16 cellular contexts compared by ENCODE assay signal in the genomic region with DNA sequence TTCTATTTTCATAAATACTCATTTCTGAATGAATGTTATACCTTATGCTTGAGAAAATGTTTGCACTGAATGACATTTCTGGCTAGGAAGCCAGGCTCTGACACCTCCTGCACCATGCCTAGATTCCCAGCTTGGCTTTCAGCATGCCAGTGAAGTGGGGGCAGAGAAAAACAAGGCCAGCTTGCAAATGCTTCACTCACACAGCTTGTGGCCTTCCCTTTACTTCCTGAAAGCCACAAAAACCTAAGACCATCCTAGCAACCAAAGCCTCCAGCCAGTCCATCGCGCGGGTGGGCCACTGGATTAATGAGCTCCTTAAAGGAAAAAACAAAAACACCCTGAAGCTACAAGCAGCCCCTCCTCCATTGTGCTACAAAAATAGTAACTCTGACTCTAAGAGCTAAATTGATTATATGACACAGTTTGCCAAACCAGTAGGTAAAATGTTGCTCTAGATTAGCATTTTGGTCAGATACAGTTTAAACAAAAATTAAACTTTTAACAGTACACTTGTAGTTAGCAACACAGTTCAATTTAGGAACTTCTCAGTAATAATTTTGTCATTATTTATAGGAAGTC.
DNase-seq lines count a peak whose midpoint lies in the region; ATAC-seq and TF ChIP-seq lines count a peak whose summit lies in the region.
"Had no signal": no experiment of that assay in that cellular context is flagged by ENCODE, and none has a peak within 500 bp of the region (broad histone marks: within the 10 kb centered on the region; RNA-seq: fewer than 3 reads in every experiment).

No MANE protein-coding gene starts in this region.

- H2BK15ac ChIP-seq in H9 (ENCODE audit: low read depth, low read length) = no peak overlapping the region

- no peak overlapping the region for H2BK120ac ChIP-seq in H9 (ENCODE audit: low read depth, low read length, poor library complexity, severe bottlenecking)

- H3K27me3 ChIP-seq in H9 (ENCODE audit: insufficient read depth, low read length) (no peaks in the 10 kb centered on the region), osteoblast (ENCODE audit: insufficient read depth, low read length) (no peaks in the 10 kb centered on the region)

- H3K4ac ChIP-seq in H9 (ENCODE audit: low read depth, low read length) = no peak overlapping the region

- H3K56ac ChIP-seq in H9 (ENCODE audit: insufficient read length, low read depth, low read length) = no peak overlapping the region

- no peaks in the 10 kb centered on the region for H3K23me2 ChIP-seq in H9 (ENCODE audit: insufficient read length, low read depth, low read length, poor library complexity, severe bottlenecking)

- H3K23ac ChIP-seq in H9 (ENCODE audit: insufficient read length, low read depth, low read length) = no peak overlapping the region

- H3K4me1 Mint-ChIP-seq in H9 (peaks cover 52 to 62% of the 10 kb centered on the region in 2 experiments), brain (peaks cover 46% of the 10 kb centered on the region)

- H3K36me3 ChIP-seq in osteoblast (ENCODE audit: insufficient read depth, low read length) = no peaks in the 10 kb centered on the region

- H3K4me2 ChIP-seq in H9 (ENCODE audit: insufficient read depth, insufficient read length, low read length) (no peak overlapping the region), osteoblast (ENCODE audit: insufficient read depth, low read length) (no peak overlapping the region)

- H3K27ac ChIP-seq in H9 (ENCODE audit: insufficient read length, low read depth, low read length) (peak overlapping the region; percentile 9), osteoblast (ENCODE audit: low read depth, low read length) (no peak overlapping the region)

- intact Hi-C loops in sciatic nerve (cut with DNase I) = no loop called here

- no peak overlapping the region for H3K9ac ChIP-seq in H9 (ENCODE audit: extremely low read depth, insufficient read length, low read length)

- H3K9me3 Mint-ChIP-seq in H9 = no peaks in the 10 kb centered on the region; a peak in 1 of 5 replicates
- no peaks in the 10 kb centered on the region for H3K9me3 Mint-ChIP-seq in brain
- H3K9me3 Mint-ChIP-seq: activated CD4-positive, alpha-beta T cell treated with anti-CD3 and anti-CD28 coated beads, Interleukin-2, amount 10 ng/mL, durations not matched to agents 7 days and 5 days; activated T-cell treated with anti-CD3 and anti-CD28 coated beads, Interleukin-2, amount 50 U/mL, for 72 hours; type B pancreatic cell had no signal

- peaks cover 4% of the 10 kb centered on the region; the same call in 1 of the 2 replicates for H3K4me1 ChIP-seq in H9 (ENCODE audit: insufficient read depth, low read length)
- peaks cover 11% of the 10 kb centered on the region for H3K4me1 ChIP-seq in osteoblast (ENCODE audit: insufficient read depth, low read length)

- no peak overlapping the region for H4K91ac ChIP-seq in H9 (ENCODE audit: insufficient read length, low read depth, low read length)

- no peak overlapping the region for H3K14ac ChIP-seq in H9 (ENCODE audit: insufficient read depth, low read length)

- H2BK5ac ChIP-seq in H9 (ENCODE audit: insufficient read length, low read length) = no peak overlapping the region

- H3K27ac Mint-ChIP-seq in H9 = peak overlapping the region; percentile 86 to 97 (median 91); a peak in 6 of 7 replicates
- peak overlapping the region in 3 of 5 experiments; percentile 75 to 89 (median 76) for H3K27ac Mint-ChIP-seq in brain
- H3K27ac Mint-ChIP-seq: activated CD4-positive, alpha-beta T cell treated with anti-CD3 and anti-CD28 coated beads, Interleukin-2, amount 10 ng/mL, durations not matched to agents 7 days and 5 days; activated T-cell treated with anti-CD3 and anti-CD28 coated beads, Interleukin-2, amount 50 U/mL, for 72 hours; type B pancreatic cell had no signal

- H2BK12ac ChIP-seq in H9 (ENCODE audit: insufficient read length, low read depth, low read length) = no peak overlapping the region

- no peak overlapping the region for H2AK5ac ChIP-seq in H9 (ENCODE audit: insufficient read length, low read length)

- H3K27me3 Mint-ChIP-seq in H9 (ENCODE audit: low read depth) = no peaks in the 10 kb centered on the region
- no peaks in the 10 kb centered on the region for H3K27me3 Mint-ChIP-seq in brain
- H3K27me3 Mint-ChIP-seq: type B pancreatic cell had no signal

- H2AFZ ChIP-seq in H9 (ENCODE audit: low read length) (no peak overlapping the region), osteoblast (ENCODE audit: low read length) (no peak overlapping the region)

- H4K20me1 ChIP-seq in H9 (ENCODE audit: control insufficient read depth, insufficient read depth, insufficient read length) (no peaks in the 10 kb centered on the region), osteoblast (ENCODE audit: insufficient read depth, low read length) (no peaks in the 10 kb centered on the region)

- H4K5ac ChIP-seq in H9 (ENCODE audit: insufficient read length, low read depth, low read length) = no peak overlapping the region

- ATAC-seq in HG03159 (IDR thresholded peaks at IDR 0.05; ENCODE audit: unreplicated experiment) (no peak), sciatic nerve (no peak)
- ATAC-seq: activated T-cell treated with anti-CD3 and anti-CD28 coated beads, Interleukin-2, amount 50 U/mL, for 72 hours; Panc1 had no signal

- peaks cover 7% of the 10 kb centered on the region; the same call in 1 of the 2 replicates for H3K79me2 ChIP-seq in H9 (ENCODE audit: insufficient read depth, low read length)
- no peaks in the 10 kb centered on the region for H3K79me2 ChIP-seq in osteoblast (ENCODE audit: insufficient read depth, low read length)

- H3K4me3 Mint-ChIP-seq in H9 (peak overlapping the region in 1 of 2 experiments; percentile 49; a peak in 2 of 5 replicates), brain (peak overlapping the region in 1 of 5 experiments; percentile 18)
- H3K4me3 Mint-ChIP-seq: activated CD4-positive, alpha-beta T cell treated with anti-CD3 and anti-CD28 coated beads, Interleukin-2, amount 10 ng/mL, durations not matched to agents 7 days and 5 days; activated T-cell treated with anti-CD3 and anti-CD28 coated beads, Interleukin-2, amount 50 U/mL, for 72 hours; type B pancreatic cell had no signal

- H3K18ac ChIP-seq in H9 (ENCODE audit: insufficient read length, low read depth, low read length) = no peak overlapping the region

- H4K8ac ChIP-seq in H9 (replicated peaks; ENCODE audit: insufficient read length, low read depth, low read length) = no peak overlapping the region

- no CpG with 5 or more reads among the region's 3 CpGs for WGBS in H9 (ENCODE audit: extremely low coverage, insufficient read length, low lambda C conversion rate)

- H3K36me3 Mint-ChIP-seq in H9 (ENCODE audit: insufficient read depth in 1 of 3, low read depth in 3 of 3) (no peaks in the 10 kb centered on the region; a peak in 1 of 7 replicates), brain (no peaks in the 10 kb centered on the region)
- H3K36me3 Mint-ChIP-seq: type B pancreatic cell had no signal

- H3T11ph ChIP-seq in H9 (ENCODE audit: low read length) = no peak overlapping the region

- peaks cover 5% of the 10 kb centered on the region for H3K79me1 ChIP-seq in H9 (ENCODE audit: insufficient read depth, low read depth, low read length, poor library complexity, severe bottlenecking)

- TF ChIP-seq CTCF in H9 (conservative IDR thresholded peaks at IDR 0.05) = no peak
- no peak for TF ChIP-seq CTCF in brain (conservative IDR thresholded peaks at IDR 0.05)
- TF ChIP-seq CTCF in osteoblast (IDR thresholded peaks at IDR 0.05; ENCODE audit: extremely low read depth, low read depth, low read length) = no peak

- H3K4me3 ChIP-seq in osteoblast (ENCODE audit: insufficient read depth, low read length) = no peak overlapping the region

- no peak overlapping the region for H2BK20ac ChIP-seq in H9 (ENCODE audit: low read depth, low read length, poor library complexity, severe bottlenecking)

- peak; percentile 52 for DNase-seq in H9
- peak; percentile 11 to 63 for DNase-seq in hippocampal formation (lab: John Stamatoyannopoulos, UW)
- peak; percentile 31 for DNase-seq in osteoblast (ENCODE audit: insufficient read length, low spot score, missing footprints)
- no peak for DNase-seq in activated effector memory CD4-positive, alpha-beta T cell treated with anti-CD3 and anti-CD28 coated beads, Interleukin-2, amount 50 U/mL, for 16 hours
- DNase-seq in NCI-H146 treated with DMSO at 0.1 percent for 48 hours (lab: John Stamatoyannopoulos, UW; ENCODE audit: unreplicated experiment) = no peak
- DNase-seq in sciatic nerve (ENCODE audit: low spot score) = no peak
- DNase-seq: activated CD4-positive, alpha-beta T cell treated with anti-CD3 and anti-CD28 coated beads, Interleukin-2, amount 10 ng/mL, durations not matched to agents 7 days and 5 days; activated T-cell treated with anti-CD3 and anti-CD28 coated beads, Interleukin-2, amount 50 U/mL, for 72 hours; amniotic stem cell; NCI-H1092; NCI-H2227 treated with DMSO at 0.1 percent for 48 hours; occipital lobe had no signal

- H3K9me3 ChIP-seq in H9 (ENCODE audit: control insufficient read depth, low read depth, low read length) (no peaks in the 10 kb centered on the region), osteoblast (ENCODE audit: low read depth, low read length) (no peaks in the 10 kb centered on the region)

Comparison
In these comparisons a context has a peak if more than half of its experiments do, and no peak if none do; other contexts are left out.
1. DNase-seq: peak in H9 (single experiment), hippocampal formation (2 of 2) and osteoblast (single experiment); none in activated effector memory CD4-positive, alpha-beta T cell treated with anti-CD3 and anti-CD28 coated beads, Interleukin-2, amount 50 U/mL, for 16 hours (single experiment), NCI-H146 treated with DMSO at 0.1 percent for 48 hours (single experiment) and sciatic nerve (single experiment).